1 cellular context compared by ENCODE assay signal in the genomic region with DNA sequence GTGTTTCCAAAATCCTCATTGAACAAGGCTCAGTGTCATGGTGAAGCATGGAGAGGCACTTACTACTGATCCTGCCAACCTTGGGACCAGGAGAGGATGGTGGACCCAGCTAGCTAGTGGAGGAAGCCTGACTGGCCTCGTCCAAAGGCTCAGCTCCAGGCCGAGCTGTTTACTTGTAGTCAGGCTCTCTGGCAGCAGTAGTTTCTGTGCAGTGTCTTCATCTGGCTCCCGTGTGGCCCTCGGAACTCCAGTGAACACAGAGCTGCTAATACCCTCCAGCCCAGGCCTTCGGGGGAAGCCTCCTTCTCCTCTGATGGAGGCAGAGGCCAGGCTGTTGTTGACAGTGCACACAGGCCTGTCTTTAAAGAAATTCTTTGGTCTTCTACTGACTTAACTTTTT.
TF ChIP-seq lines count a peak whose summit lies in the region.

No MANE protein-coding gene starts in this region.

TF ChIP-seq in GM12878, 131 proteins besides CTCF, POLR2A, EP300 and RAD21:
- no peak for TF ChIP-seq ZNF622 (IDR thresholded peaks at IDR 0.05)
- TF ChIP-seq, protein P1, sequence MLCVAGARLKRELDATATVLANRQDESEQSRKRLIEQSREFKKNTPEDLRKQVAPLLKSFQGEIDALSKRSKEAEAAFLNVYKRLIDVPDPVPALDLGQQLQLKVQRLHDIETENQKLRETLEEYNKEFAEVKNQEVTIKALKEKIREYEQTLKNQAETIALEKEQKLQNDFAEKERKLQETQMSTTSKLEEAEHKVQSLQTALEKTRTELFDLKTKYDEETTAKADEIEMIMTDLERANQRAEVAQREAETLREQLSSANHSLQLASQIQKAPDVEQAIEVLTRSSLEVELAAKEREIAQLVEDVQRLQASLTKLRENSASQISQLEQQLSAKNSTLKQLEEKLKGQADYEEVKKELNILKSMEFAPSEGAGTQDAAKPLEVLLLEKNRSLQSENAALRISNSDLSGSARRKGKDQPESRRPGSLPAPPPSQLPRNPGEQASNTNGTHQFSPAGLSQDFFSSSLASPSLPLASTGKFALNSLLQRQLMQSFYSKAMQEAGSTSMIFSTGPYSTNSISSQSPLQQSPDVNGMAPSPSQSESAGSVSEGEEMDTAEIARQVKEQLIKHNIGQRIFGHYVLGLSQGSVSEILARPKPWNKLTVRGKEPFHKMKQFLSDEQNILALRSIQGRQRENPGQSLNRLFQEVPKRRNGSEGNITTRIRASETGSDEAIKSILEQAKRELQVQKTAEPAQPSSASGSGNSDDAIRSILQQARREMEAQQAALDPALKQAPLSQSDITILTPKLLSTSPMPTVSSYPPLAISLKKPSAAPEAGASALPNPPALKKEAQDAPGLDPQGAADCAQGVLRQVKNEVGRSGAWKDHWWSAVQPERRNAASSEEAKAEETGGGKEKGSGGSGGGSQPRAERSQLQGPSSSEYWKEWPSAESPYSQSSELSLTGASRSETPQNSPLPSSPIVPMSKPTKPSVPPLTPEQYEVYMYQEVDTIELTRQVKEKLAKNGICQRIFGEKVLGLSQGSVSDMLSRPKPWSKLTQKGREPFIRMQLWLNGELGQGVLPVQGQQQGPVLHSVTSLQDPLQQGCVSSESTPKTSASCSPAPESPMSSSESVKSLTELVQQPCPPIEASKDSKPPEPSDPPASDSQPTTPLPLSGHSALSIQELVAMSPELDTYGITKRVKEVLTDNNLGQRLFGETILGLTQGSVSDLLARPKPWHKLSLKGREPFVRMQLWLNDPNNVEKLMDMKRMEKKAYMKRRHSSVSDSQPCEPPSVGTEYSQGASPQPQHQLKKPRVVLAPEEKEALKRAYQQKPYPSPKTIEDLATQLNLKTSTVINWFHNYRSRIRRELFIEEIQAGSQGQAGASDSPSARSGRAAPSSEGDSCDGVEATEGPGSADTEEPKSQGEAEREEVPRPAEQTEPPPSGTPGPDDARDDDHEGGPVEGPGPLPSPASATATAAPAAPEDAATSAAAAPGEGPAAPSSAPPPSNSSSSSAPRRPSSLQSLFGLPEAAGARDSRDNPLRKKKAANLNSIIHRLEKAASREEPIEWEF (IDR thresholded peaks at IDR 0.05; ENCODE audit: insufficient replicate concordance, low read depth, low read length), result no peak
- TF ChIP-seq PAX5 (IDR thresholded peaks at IDR 0.05; ENCODE audit: borderline replicate concordance, low read depth, low read length), result no peak
- TF ChIP-seq JUND (IDR thresholded peaks at IDR 0.05; ENCODE audit: low read depth, low read length), result no peak
- no peak for TF ChIP-seq SMAD1 (IDR thresholded peaks at IDR 0.05; ENCODE audit: low read depth, partially characterized antibody)
- TF ChIP-seq TCF12 (IDR thresholded peaks at IDR 0.05; ENCODE audit: low read depth, low read length), result no peak
- TF ChIP-seq NR2C2 (IDR thresholded peaks at IDR 0.05; ENCODE audit: borderline replicate concordance, control insufficient read depth, insufficient read length, low read depth), result no peak
